19 cellular contexts compared by ENCODE assay signal in genomic region chr4:60729194-60729593, GRCh38.
DNase-seq lines count a peak whose midpoint lies in the region; ATAC-seq, FAIRE-seq and TF ChIP-seq lines count a peak whose summit lies in the region.
"Had no signal": no experiment of that assay in that cellular context is flagged by ENCODE, and none has a peak within 500 bp of the region (broad histone marks: within the 10 kb centered on the region; RNA-seq: fewer than 3 reads in every experiment).

No MANE protein-coding gene starts in this region.

- no peak overlapping the region for H3K27ac Mint-ChIP-seq in osteocyte (ENCODE audit: unreplicated experiment)
- H3K27ac Mint-ChIP-seq: CD8-positive, alpha-beta memory T cell; IgD-negative memory B cell had no signal

- no peak overlapping the region for H4K5ac ChIP-seq in IMR-90 (ENCODE audit: low read depth, low read length)

- no peak overlapping the region; the same call in 1 of the 2 replicates for H3K56ac ChIP-seq in IMR-90 (ENCODE audit: extremely low read depth, insufficient read depth, low read length)

- H4K20me1 ChIP-seq in IMR-90 (ENCODE audit: insufficient read depth, low read length): no peaks in the 10 kb centered on the region

- DNase-seq in EH (ENCODE audit: low read depth) (peak; percentile 58), IMR-90 (peak; percentile 57), bronchial epithelial cell (ENCODE audit: low read depth) (peak; percentile 68), kidney epithelial cell (ENCODE audit: low read depth) (peak; percentile 12), SIG-M5 (lab: John Stamatoyannopoulos, UW) (no peak), osteocyte (ENCODE audit: extremely low spot score, unreplicated experiment) (no peak), NCI-H1417 (lab: John Stamatoyannopoulos, UW) (no peak)
- DNase-seq: C1 segment of cervical spinal cord; CD8-positive, alpha-beta memory T cell; Karpas-422; NCI-H1048; NCI-H1436 treated with DMSO at 0.1 percent for 48 hours; NCI-H2029; NCI-H748 treated with DMSO at 0.1 percent for 48 hours; OCI-M1 had no signal

- H3K4me3 Mint-ChIP-seq in osteocyte (ENCODE audit: unreplicated experiment): no peak overlapping the region
- H3K4me3 Mint-ChIP-seq: CD8-positive, alpha-beta memory T cell; IgD-negative memory B cell had no signal

- no peak overlapping the region for H2BK20ac ChIP-seq in IMR-90 (ENCODE audit: low read depth, low read length)

- H3K36me3 ChIP-seq in IMR-90 (ENCODE audit: control insufficient read depth, insufficient read depth, low read length) (no peaks in the 10 kb centered on the region), bronchial epithelial cell (ENCODE audit: control insufficient read depth, insufficient read depth, low read length) (no peaks in the 10 kb centered on the region), kidney epithelial cell (ENCODE audit: control insufficient read depth, insufficient read depth, low read length) (no peaks in the 10 kb centered on the region)

- TF ChIP-seq CTCF in IMR-90 (conservative IDR thresholded peaks at IDR 0.05; ENCODE audit: low read depth, low read length): no peak
- no peak for TF ChIP-seq CTCF in bronchial epithelial cell (IDR thresholded peaks at IDR 0.05; ENCODE audit: insufficient read depth, low read length, severe bottlenecking)
- no peak for TF ChIP-seq CTCF in kidney epithelial cell (IDR thresholded peaks at IDR 0.05; ENCODE audit: insufficient read depth, low read length, poor library complexity, severe bottlenecking)
- no peak for TF ChIP-seq CTCF in osteocyte (IDR thresholded peaks at IDR 0.05)

- H2BK15ac ChIP-seq in IMR-90 (ENCODE audit: low read depth, low read length): no peak overlapping the region

- H3K27me3 Mint-ChIP-seq in osteocyte (ENCODE audit: unreplicated experiment): no peaks in the 10 kb centered on the region
- H3K27me3 Mint-ChIP-seq: CD8-positive, alpha-beta memory T cell; IgD-negative memory B cell had no signal

- no peak for ATAC-seq in IMR-90 (ENCODE audit: low read depth)

- dilution Hi-C loops in IMR-90 (cut with HindIII; ENCODE audit: low sequenced_read_pairs, unreplicated experiment): no loop called here

- H3K4me2 ChIP-seq in IMR-90 (ENCODE audit: low read depth, low read length): no peak overlapping the region

- peak overlapping the region; percentile 16; the same call in 1 of the 2 replicates for H2BK120ac ChIP-seq in IMR-90 (ENCODE audit: low read depth, low read length)

- peaks cover 14% of the 10 kb centered on the region for H3K4me1 Mint-ChIP-seq in osteocyte (ENCODE audit: unreplicated experiment)
- H3K4me1 Mint-ChIP-seq: CD8-positive, alpha-beta memory T cell; IgD-negative memory B cell had no signal

- H3K4ac ChIP-seq in IMR-90 (ENCODE audit: low read depth, low read length): no peak overlapping the region

- H2AK9ac ChIP-seq in IMR-90 (replicated peaks; ENCODE audit: low read depth, low read length, poor library complexity): no peak overlapping the region

- peaks cover 10% of the 10 kb centered on the region for H3K4me1 ChIP-seq in IMR-90 (ENCODE audit: control insufficient read depth, insufficient read depth, low read length)

- no peak overlapping the region for H2AFZ ChIP-seq in IMR-90 (replicated peaks; ENCODE audit: low read length, poor library complexity)

- TF ChIP-seq RAD21 in IMR-90 (IDR thresholded peaks at IDR 0.05; ENCODE audit: low read length): no peak

- no TSS peak for BruUV-seq in IMR-90 (replicated peaks; lab: Mats Ljungman, UMichigan)

- POLR2A ChIA-PET in IMR-90 (lab: Charles Lee; ENCODE audit: unreplicated experiment): no interaction called here

- in situ Hi-C loops in IMR-90 (cut with MboI; ENCODE audit: low sequenced_read_pairs): no loop called here

- no peak for FAIRE-seq in bronchial epithelial cell (lab: Jason Lieb, UNC)
- FAIRE-seq: D721Med, H54, HTR-8/SVneo had no signal

- no peak overlapping the region for H3K27ac ChIP-seq in IMR-90 (ENCODE audit: insufficient read depth, low read length)

- no peak overlapping the region for H3K14ac ChIP-seq in IMR-90 (replicated peaks; ENCODE audit: low read depth, low read length)

- no peaks in the 10 kb centered on the region for H3K36me3 Mint-ChIP-seq in osteocyte (ENCODE audit: unreplicated experiment)
- H3K36me3 Mint-ChIP-seq: CD8-positive, alpha-beta memory T cell; IgD-negative memory B cell had no signal

- H3K18ac ChIP-seq in IMR-90 (ENCODE audit: low read depth, low read length): no peak overlapping the region

- TF ChIP-seq POLR2A in IMR-90 (IDR thresholded peaks at IDR 0.05; ENCODE audit: low read depth, low read length): no peak

- intact Hi-C loops in IMR-90 (cut with micrococcal nuclease): no loop called here

- H3K9me1 ChIP-seq in IMR-90 (ENCODE audit: insufficient read depth, low read length): no peaks in the 10 kb centered on the region

- H3K9ac ChIP-seq in IMR-90 (ENCODE audit: low read depth, low read length): no peak overlapping the region

- H2BK5ac ChIP-seq in IMR-90 (ENCODE audit: low read depth, low read length, poor library complexity, severe bottlenecking): peak overlapping the region; percentile 74

- no peaks in the 10 kb centered on the region for H3K9me3 ChIP-seq in IMR-90 (ENCODE audit: control insufficient read depth, insufficient read depth, low read length)

- H3K79me1 ChIP-seq in IMR-90 (ENCODE audit: low read depth in 1 of 2, low read length in 2 of 2): no peaks in the 10 kb centered on the region

- H4K8ac ChIP-seq in IMR-90 (ENCODE audit: low read depth in 2 of 2, low read length in 2 of 2): no peak overlapping the region

- H3K4me3 ChIP-seq in IMR-90 (ENCODE audit: insufficient read depth, low read depth, low read length) (no peak overlapping the region), bronchial epithelial cell (ENCODE audit: low read depth, low read length) (no peak overlapping the region), kidney epithelial cell (ENCODE audit: low read depth, low read length) (no peak overlapping the region)

- H3K27me3 ChIP-seq in IMR-90 (ENCODE audit: control insufficient read depth, insufficient read depth, low read length): no peaks in the 10 kb centered on the region
- no peaks in the 10 kb centered on the region for H3K27me3 ChIP-seq in bronchial epithelial cell (ENCODE audit: control insufficient read depth, insufficient read depth, low read length)
- H3K27me3 ChIP-seq in kidney epithelial cell (ENCODE audit: control insufficient read depth, insufficient read depth, low read length): no peaks in the 10 kb centered on the region

- H3K23ac ChIP-seq in IMR-90 (ENCODE audit: low read depth, low read length): no peak overlapping the region

- H2AK5ac ChIP-seq in IMR-90 (ENCODE audit: low read depth, low read length): no peak overlapping the region

- peaks cover 16% of the 10 kb centered on the region for H3K9me3 Mint-ChIP-seq in osteocyte (ENCODE audit: unreplicated experiment)

- CTCF ChIA-PET in IMR-90 (lab: Yijun Ruan, JAX): no interaction called here

- no peak overlapping the region for H4K91ac ChIP-seq in IMR-90 (ENCODE audit: insufficient read depth, low read depth, low read length)

TF ChIP-seq in IMR-90, 13 proteins besides CTCF, POLR2A, EP300 and RAD21:
- TF ChIP-seq BHLHE40 (IDR thresholded peaks at IDR 0.05; ENCODE audit: low read depth, low read length) (no peak), FOS (IDR thresholded peaks at IDR 0.05; ENCODE audit: low read depth, low read length) (peak; percentile 48; the same call in 1 of the 2 replicates)

Comparison
In these comparisons a context has a peak if more than half of its experiments do, and no peak if none do; other contexts are left out.
1. DNase-seq: peak in EH (single experiment), IMR-90 (single experiment), bronchial epithelial cell (single experiment) and kidney epithelial cell (single experiment); none in SIG-M5 (single experiment), osteocyte (single experiment) and NCI-H1417 (0 of 3).